Comparison of ENCODE assay signal across 24 cellular contexts in the genomic region with DNA sequence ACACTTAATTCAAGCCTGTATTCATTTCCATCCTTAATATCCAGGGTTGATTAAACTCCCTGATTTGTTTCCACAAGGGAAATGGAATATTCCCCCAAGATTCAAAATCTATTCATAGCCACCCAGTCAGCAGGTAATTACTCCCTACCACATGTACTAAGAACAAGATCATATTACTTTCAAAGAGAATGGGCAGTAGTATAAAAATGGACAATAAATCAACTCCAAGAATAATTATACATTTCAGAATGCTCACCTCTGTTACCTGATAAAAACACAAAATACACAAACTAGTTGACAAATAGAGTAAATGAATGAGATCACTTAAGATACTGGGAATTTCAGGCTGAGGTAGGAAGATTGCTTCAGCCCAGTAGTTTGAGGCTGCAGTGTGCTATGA.
"Had no signal": no experiment of that assay in that cellular context is flagged by ENCODE, and none has a peak within 500 bp of the region (broad histone marks: within the 10 kb centered on the region; RNA-seq: fewer than 3 reads in every experiment).

No MANE protein-coding gene starts in this region.

- ATAC-seq: activated CD8-positive, alpha-beta memory T cell treated with anti-CD3 and anti-CD28 coated beads, Interleukin-2, amount 10 ng/mL, durations not matched to agents 7 days and 5 days; activated CD8-positive, alpha-beta T cell treated with anti-CD3 and anti-CD28 coated beads, Interleukin-2, amount 10 ng/mL, durations not matched to agents 7 days and 5 days; left colon; psoas muscle; stimulated activated memory B cell treated with anti-CD40 and anti-IgM and Interleukin-4, amounts not matched to agents 10 μg/mL and 1 μg/mL and 100 μg/mL, for 72 hours; stimulated activated naive CD8-positive, alpha-beta T cell treated with anti-CD3 and anti-CD28 coated beads, Interleukin-15, amount 100 ng/mL, for 72 hours had no signal

- H3K27ac ChIP-seq: parathyroid adenoma, psoas muscle, sigmoid colon, vagina had no signal

- DNase-seq: activated B cell treated with CpG ODN at 0.5 μM for 24 hours; activated CD4-positive, alpha-beta T cell treated with anti-CD3 and anti-CD28 coated beads, Interleukin-2, amount 50 U/mL, for 1 hour; activated CD8-positive, alpha-beta memory T cell treated with anti-CD3 and anti-CD28 coated beads, Interleukin-2, amount 10 ng/mL, durations not matched to agents 7 days and 5 days; activated CD8-positive, alpha-beta T cell treated with anti-CD3 and anti-CD28 coated beads, Interleukin-2, amount 10 ng/mL, durations not matched to agents 7 days and 5 days; activated naive CD4-positive, alpha-beta T cell treated with Interleukin-2 at 50 U/mL for 16 hours; activated T-cell treated with anti-CD3 and anti-CD28 coated beads, Interleukin-2, amount 50 U/mL, for 48 hours; anterior cingulate cortex; head of caudate nucleus; hippocampal formation; immature natural killer cell; kidney; left colon; mammary epithelial cell; naive B cell; occipital lobe; psoas muscle; sigmoid colon; small intestine; stimulated activated CD4-positive, alpha-beta T cell treated with anti-CD3 and anti-CD28 coated beads, Interleukin-4, amount 100 ng/mL, for 24 hours; stimulated activated naive CD8-positive, alpha-beta T cell treated with anti-CD3 and anti-CD28 coated beads, Interleukin-15, amount 100 ng/mL, for 72 hours; substantia nigra had no signal

- H3K79me2 ChIP-seq: parathyroid adenoma had no signal

- H3K9me3 ChIP-seq: psoas muscle, sigmoid colon, vagina had no signal

- H3K36me3 ChIP-seq: sigmoid colon, vagina had no signal

- H3K4me1 ChIP-seq: parathyroid adenoma, psoas muscle, sigmoid colon, vagina had no signal

- H3K4me3 ChIP-seq: psoas muscle, sigmoid colon, vagina had no signal

- H3K27me3 ChIP-seq: sigmoid colon, vagina had no signal

- H3K9ac ChIP-seq: parathyroid adenoma had no signal
